ENCODE assay signal across 10 cellular contexts in the genomic region with DNA sequence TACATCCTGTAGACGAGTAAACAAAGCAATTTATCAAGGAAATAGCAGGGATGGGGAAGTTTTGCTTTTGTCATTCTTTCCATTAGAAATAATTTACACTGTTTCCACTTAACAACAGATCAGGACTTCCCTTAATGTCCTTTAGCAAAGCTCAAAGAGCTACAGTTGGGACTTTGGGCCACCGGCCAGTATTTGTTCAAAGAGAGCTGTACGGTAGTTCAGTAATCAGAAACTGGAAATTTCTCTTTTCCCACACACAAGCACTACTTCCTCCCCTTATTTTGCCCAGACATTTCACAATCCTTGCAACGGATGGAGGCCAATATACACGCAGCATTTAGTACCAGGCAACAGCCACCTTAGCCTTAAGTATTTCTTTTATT. TPM values are rescaled to one million over a fixed set of nuclear protein-coding genes. Genes with fewer than 3 reads are reported as not detected.
DNase-seq lines count a peak whose midpoint lies in the region; ATAC-seq and TF ChIP-seq lines count a peak whose summit lies in the region.
"Had no signal": no experiment of that assay in that cellular context is flagged by ENCODE, and none has a peak within 500 bp of the region (broad histone marks: within the 10 kb centered on the region; RNA-seq: fewer than 3 reads in every experiment).

No MANE protein-coding gene starts in this region.

- H3K9me3 ChIP-seq in Peyer's patch (no peaks in the 10 kb centered on the region), trophoblast cell (ENCODE audit: insufficient read depth, low read depth, low read length) (no peaks in the 10 kb centered on the region)
- H3K9me3 ChIP-seq: SJCRH30 had no signal

- no peak overlapping the region for H2AFZ ChIP-seq in trophoblast cell (ENCODE audit: insufficient read depth, low read length, poor library complexity)
- no peak overlapping the region for H2AFZ ChIP-seq in GM23338

- TF ChIP-seq CTCF in Peyer's patch (IDR thresholded peaks at IDR 0.05): no peak
- no peak for TF ChIP-seq CTCF in fibroblast of pulmonary artery (IDR thresholded peaks at IDR 0.05; ENCODE audit: low read length, missing control alignments)
- TF ChIP-seq CTCF in GM23338 (conservative IDR thresholded peaks at IDR 0.05; ENCODE audit: low read depth in 2 of 2): no peak

- H3K18ac ChIP-seq in trophoblast cell (ENCODE audit: low read length): no peak overlapping the region

- H3K79me1 ChIP-seq in trophoblast cell (ENCODE audit: low read length): peaks cover 8% of the 10 kb centered on the region

- H3K27me3 Mint-ChIP-seq in GM23338 (ENCODE audit: insufficient read depth, low read depth, poor library complexity): no peaks in the 10 kb centered on the region

- no peak overlapping the region for H3K9ac ChIP-seq in trophoblast cell (ENCODE audit: low read length)

- H4K91ac ChIP-seq in trophoblast cell (ENCODE audit: low read depth, low read length): no peak overlapping the region

- TF ChIP-seq POLR2A in Peyer's patch (IDR thresholded peaks at IDR 0.05): no peak

- H3K79me2 ChIP-seq in trophoblast cell (ENCODE audit: control insufficient read depth, insufficient read depth, low read length, poor library complexity): no peaks in the 10 kb centered on the region
- H3K79me2 ChIP-seq in GM23338 (replicated peaks; ENCODE audit: insufficient read depth): no peaks in the 10 kb centered on the region

- no peak overlapping the region for H2BK120ac ChIP-seq in trophoblast cell (ENCODE audit: insufficient read depth, low read length, poor library complexity)

- H4K20me1 ChIP-seq in GM23338 (replicated peaks; ENCODE audit: insufficient read depth): no peaks in the 10 kb centered on the region

- H3K4me2 ChIP-seq in trophoblast cell (ENCODE audit: low read length) (no peak overlapping the region), GM23338 (no peak overlapping the region)

- no peak overlapping the region for H3K14ac ChIP-seq in trophoblast cell (ENCODE audit: low read length)

- H3K9me2 ChIP-seq in GM23338 (ENCODE audit: insufficient read depth): no peaks in the 10 kb centered on the region

- ATAC-seq in GM23338 (no peak), HG03469 (IDR thresholded peaks at IDR 0.05; ENCODE audit: unreplicated experiment) (no peak), HG03521 (IDR thresholded peaks at IDR 0.05; ENCODE audit: unreplicated experiment) (no peak)

- 0 out of 2 replicates have a peak, but pooled peaks cover 3% of the 10 kb centered on the region for H3F3A ChIP-seq in GM23338 (replicated peaks; ENCODE audit: low read depth)

- DNase-seq in DMS53 (lab: John Stamatoyannopoulos, UW) (peak; percentile 43), Peyer's patch (peak in 2 of 3 donors; percentile 55 to 82), fibroblast of pulmonary artery (ENCODE audit: low read depth) (peak; percentile 96), trophoblast cell (peak in 1 of 2 donors; percentile 35), GM23338 (ENCODE audit: low spot score) (no peak)
- DNase-seq in stimulated activated CD4-positive, alpha-beta T cell treated with anti-CD3 and anti-CD28 coated beads, Interleukin-15, amount 100 ng/mL, for 24 hours: no peak
- DNase-seq: cerebellar nuclear complex had no signal

- no peak overlapping the region for H2BK12ac ChIP-seq in trophoblast cell (ENCODE audit: low read length)

- no CpG with 5 or more reads among the region's 5 CpGs for WGBS in trophoblast cell (ENCODE audit: extremely low coverage, insufficient coverage, insufficient read length)

- H3K23ac ChIP-seq in trophoblast cell (ENCODE audit: low read length): no peak overlapping the region

- no peak overlapping the region for H4K8ac ChIP-seq in trophoblast cell (ENCODE audit: low read depth, low read length)

- peak overlapping the region; percentile 59 for H2BK5ac ChIP-seq in trophoblast cell (ENCODE audit: low read depth, low read length, poor library complexity)

- H3K4me3 ChIP-seq in Peyer's patch (no peak overlapping the region), fibroblast of pulmonary artery (replicated peaks; ENCODE audit: low read depth, low read length) (no peak overlapping the region), trophoblast cell (ENCODE audit: low read depth, low read length) (no peak overlapping the region), GM23338 (no peak overlapping the region)
- H3K4me3 ChIP-seq: SJCRH30 had no signal

- H3K4me1 Mint-ChIP-seq in GM23338: no peaks in the 10 kb centered on the region

- peaks cover 0 to 42% (median 8%) of the 10 kb centered on the region in 4 donors for H3K4me1 ChIP-seq in Peyer's patch
- peaks cover 12 to 16% of the 10 kb centered on the region in 2 experiments for H3K4me1 ChIP-seq in trophoblast cell (ENCODE audit: control insufficient read depth in 1 of 2, insufficient read depth in 2 of 2, low read length in 2 of 2)
- no peaks in the 10 kb centered on the region for H3K4me1 ChIP-seq in GM23338 (ENCODE audit: insufficient read depth)

- H3K36me3 ChIP-seq in Peyer's patch (no peaks in the 10 kb centered on the region), trophoblast cell (ENCODE audit: control insufficient read depth in 1 of 2, insufficient read depth in 2 of 2, low read length in 2 of 2) (no peaks in the 10 kb centered on the region), GM23338 (ENCODE audit: insufficient read depth) (no peaks in the 10 kb centered on the region)
- H3K36me3 ChIP-seq: SJCRH30 had no signal

- no peak overlapping the region for H3K27ac Mint-ChIP-seq in GM23338

- H3K4me3 Mint-ChIP-seq in GM23338: no peak overlapping the region

- H3K27me3 ChIP-seq in Peyer's patch (no peaks in the 10 kb centered on the region), trophoblast cell (ENCODE audit: insufficient read depth, low read length) (no peaks in the 10 kb centered on the region), GM23338 (ENCODE audit: insufficient read depth) (no peaks in the 10 kb centered on the region)
- H3K27me3 ChIP-seq: SJCRH30 had no signal

- H4K12ac ChIP-seq in trophoblast cell (ENCODE audit: low read depth, low read length): no peak overlapping the region

- no peaks in the 10 kb centered on the region for H3K9me3 Mint-ChIP-seq in GM23338

- H3K4ac ChIP-seq in trophoblast cell (ENCODE audit: low read depth, low read length): no peak overlapping the region

- no peaks in the 10 kb centered on the region for H3K36me3 Mint-ChIP-seq in GM23338 (ENCODE audit: low read depth)

- H2AK5ac ChIP-seq in trophoblast cell (ENCODE audit: low read length): no peak overlapping the region

- peak overlapping the region in 3 of 4 donors; percentile 50 to 92 (median 85) for H3K27ac ChIP-seq in Peyer's patch
- peak overlapping the region; percentile 54 for H3K27ac ChIP-seq in trophoblast cell (ENCODE audit: low read depth, low read length)
- no peak overlapping the region for H3K27ac ChIP-seq in GM23338 (ENCODE audit: low read depth)
- H3K27ac ChIP-seq: SJCRH30 had no signal

TF ChIP-seq in GM23338, 12 proteins besides CTCF, POLR2A, EP300 and RAD21 (continues in another document):
- TF ChIP-seq EZH2 (IDR thresholded peaks at IDR 0.05; ENCODE audit: low read depth, unreplicated experiment) (no peak), POLR2AphosphoS5 (IDR thresholded peaks at IDR 0.05; ENCODE audit: low read depth) (no peak), CREB1 (CRISPR knock-in tag; IDR thresholded peaks at IDR 0.05; ENCODE audit: low read depth) (no peak), EZH2phosphoT487 (IDR thresholded peaks at IDR 0.05; ENCODE audit: unreplicated experiment) (no peak), JUNB (IDR thresholded peaks at IDR 0.05; ENCODE audit: unreplicated experiment) (no peak)
- TF ChIP-seq, protein P1, sequence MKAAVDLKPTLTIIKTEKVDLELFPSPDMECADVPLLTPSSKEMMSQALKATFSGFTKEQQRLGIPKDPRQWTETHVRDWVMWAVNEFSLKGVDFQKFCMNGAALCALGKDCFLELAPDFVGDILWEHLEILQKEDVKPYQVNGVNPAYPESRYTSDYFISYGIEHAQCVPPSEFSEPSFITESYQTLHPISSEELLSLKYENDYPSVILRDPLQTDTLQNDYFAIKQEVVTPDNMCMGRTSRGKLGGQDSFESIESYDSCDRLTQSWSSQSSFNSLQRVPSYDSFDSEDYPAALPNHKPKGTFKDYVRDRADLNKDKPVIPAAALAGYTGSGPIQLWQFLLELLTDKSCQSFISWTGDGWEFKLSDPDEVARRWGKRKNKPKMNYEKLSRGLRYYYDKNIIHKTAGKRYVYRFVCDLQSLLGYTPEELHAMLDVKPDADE (IDR thresholded peaks at IDR 0.05): no peak
- TF ChIP-seq, protein P2, sequence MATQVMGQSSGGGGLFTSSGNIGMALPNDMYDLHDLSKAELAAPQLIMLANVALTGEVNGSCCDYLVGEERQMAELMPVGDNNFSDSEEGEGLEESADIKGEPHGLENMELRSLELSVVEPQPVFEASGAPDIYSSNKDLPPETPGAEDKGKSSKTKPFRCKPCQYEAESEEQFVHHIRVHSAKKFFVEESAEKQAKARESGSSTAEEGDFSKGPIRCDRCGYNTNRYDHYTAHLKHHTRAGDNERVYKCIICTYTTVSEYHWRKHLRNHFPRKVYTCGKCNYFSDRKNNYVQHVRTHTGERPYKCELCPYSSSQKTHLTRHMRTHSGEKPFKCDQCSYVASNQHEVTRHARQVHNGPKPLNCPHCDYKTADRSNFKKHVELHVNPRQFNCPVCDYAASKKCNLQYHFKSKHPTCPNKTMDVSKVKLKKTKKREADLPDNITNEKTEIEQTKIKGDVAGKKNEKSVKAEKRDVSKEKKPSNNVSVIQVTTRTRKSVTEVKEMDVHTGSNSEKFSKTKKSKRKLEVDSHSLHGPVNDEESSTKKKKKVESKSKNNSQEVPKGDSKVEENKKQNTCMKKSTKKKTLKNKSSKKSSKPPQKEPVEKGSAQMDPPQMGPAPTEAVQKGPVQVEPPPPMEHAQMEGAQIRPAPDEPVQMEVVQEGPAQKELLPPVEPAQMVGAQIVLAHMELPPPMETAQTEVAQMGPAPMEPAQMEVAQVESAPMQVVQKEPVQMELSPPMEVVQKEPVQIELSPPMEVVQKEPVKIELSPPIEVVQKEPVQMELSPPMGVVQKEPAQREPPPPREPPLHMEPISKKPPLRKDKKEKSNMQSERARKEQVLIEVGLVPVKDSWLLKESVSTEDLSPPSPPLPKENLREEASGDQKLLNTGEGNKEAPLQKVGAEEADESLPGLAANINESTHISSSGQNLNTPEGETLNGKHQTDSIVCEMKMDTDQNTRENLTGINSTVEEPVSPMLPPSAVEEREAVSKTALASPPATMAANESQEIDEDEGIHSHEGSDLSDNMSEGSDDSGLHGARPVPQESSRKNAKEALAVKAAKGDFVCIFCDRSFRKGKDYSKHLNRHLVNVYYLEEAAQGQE (IDR thresholded peaks at IDR 0.05; ENCODE audit: unreplicated experiment): no peak

RNA-seq across cellular contexts. Expression of a gene that starts 12.1 kb away (rescaled TPM):
- total RNA-seq in Peyer's patch: 10 to 100 TPM in 3 of 4 donors, 1 to 10 TPM in 1; 9.9 to 18.2 (median 11.5) TPM
- 6.9 TPM in 2 replicates for polyA plus RNA-seq in trophoblast cell (2013)
- 8.0 and 10.3 TPM in 2 replicates for total RNA-seq in GM23338 (2014; rRNA removed; shearing (Covaris generic))
- polyA plus RNA-seq in GM23338 (2016; fragmentation: Nextera tagmentation; extraction: Ambion mirVana): 1.8 and 1.9 TPM in 2 replicates

RNA-seq across cellular contexts. Expression of a gene that starts 41.9 kb away (rescaled TPM):
- total RNA-seq in Peyer's patch: 10 to 100 TPM; 36.6 to 60.2 (median 51.2) TPM
- 10.4 and 10.5 TPM in 2 replicates for polyA plus RNA-seq in trophoblast cell (2013)
- total RNA-seq in GM23338 (2014; rRNA removed; shearing (Covaris generic)): 44.5 and 49.5 TPM in 2 replicates
- 41.9 and 50.9 TPM in 2 replicates for polyA plus RNA-seq in GM23338 (2016; fragmentation: Nextera tagmentation; extraction: Ambion mirVana)

Comparison
In these comparisons a context has a peak if more than half of its experiments do, and no peak if none do; other contexts are left out.
1. DNase-seq: peak in DMS53 (single experiment), Peyer's patch (2 of 3) and fibroblast of pulmonary artery (single experiment); none in stimulated activated CD4-positive, alpha-beta T cell treated with anti-CD3 and anti-CD28 coated beads, Interleukin-15, amount 100 ng/mL, for 24 hours (single experiment) and GM23338 (single experiment).